In the genomic region with DNA sequence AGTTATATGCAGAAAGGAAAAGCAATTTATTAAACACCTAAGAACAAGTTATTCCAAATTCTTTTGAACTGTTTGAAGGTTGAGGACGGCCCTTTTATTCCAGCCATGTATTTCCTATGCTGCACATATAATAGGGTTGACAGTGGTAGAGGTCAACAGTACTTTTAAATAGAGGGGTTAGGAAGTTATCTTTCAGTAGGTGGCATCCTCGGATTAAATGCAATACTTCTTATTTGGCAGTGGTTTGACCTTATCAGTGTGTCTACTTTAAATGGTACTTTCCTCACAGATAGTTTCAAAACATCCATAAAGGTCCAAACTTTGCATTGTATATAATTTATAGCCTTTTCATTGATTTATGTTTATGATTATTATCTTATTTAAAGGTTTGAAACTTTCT, we compare ENCODE assay signal across 1 cellular context.
TF ChIP-seq lines count a peak whose summit lies in the region.

No MANE protein-coding gene starts in this region.

TF ChIP-seq in HepG2, 621 proteins besides CTCF, POLR2A, EP300 and RAD21 (continued from another document):
- TF ChIP-seq, protein P1, sequence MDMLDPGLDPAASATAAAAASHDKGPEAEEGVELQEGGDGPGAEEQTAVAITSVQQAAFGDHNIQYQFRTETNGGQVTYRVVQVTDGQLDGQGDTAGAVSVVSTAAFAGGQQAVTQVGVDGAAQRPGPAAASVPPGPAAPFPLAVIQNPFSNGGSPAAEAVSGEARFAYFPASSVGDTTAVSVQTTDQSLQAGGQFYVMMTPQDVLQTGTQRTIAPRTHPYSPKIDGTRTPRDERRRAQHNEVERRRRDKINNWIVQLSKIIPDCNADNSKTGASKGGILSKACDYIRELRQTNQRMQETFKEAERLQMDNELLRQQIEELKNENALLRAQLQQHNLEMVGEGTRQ (IDR thresholded peaks at IDR 0.05; ENCODE audit: low read depth, low read length): no peak
- TF ChIP-seq, protein P1 (CRISPR knock-in tag; IDR thresholded peaks at IDR 0.05; ENCODE audit: borderline replicate concordance): no peak
- TF ChIP-seq MATR3 (CRISPR knock-in tag; IDR thresholded peaks at IDR 0.05): no peak
- TF ChIP-seq ZNF83 (CRISPR knock-in tag; IDR thresholded peaks at IDR 0.05; ENCODE audit: borderline replicate concordance): no peak
- TF ChIP-seq MYC (CRISPR knock-in tag; IDR thresholded peaks at IDR 0.05; ENCODE audit: borderline replicate concordance): no peak
- no peak for TF ChIP-seq MXI1 (IDR thresholded peaks at IDR 0.05; ENCODE audit: borderline replicate concordance, low read depth, low read length)
- TF ChIP-seq MZF1 (CRISPR knock-in tag; IDR thresholded peaks at IDR 0.05; ENCODE audit: borderline replicate concordance): no peak
- TF ChIP-seq ZNF317 (CRISPR knock-in tag; IDR thresholded peaks at IDR 0.05): no peak
- no peak for TF ChIP-seq MEIS2 (CRISPR knock-in tag; IDR thresholded peaks at IDR 0.05)
- TF ChIP-seq CREBL2 (CRISPR knock-in tag; IDR thresholded peaks at IDR 0.05; ENCODE audit: borderline replicate concordance): no peak
- TF ChIP-seq CCAR2 (optimal IDR thresholded peaks at IDR 0.05; ENCODE audit: low read depth, low read length): no peak
- TF ChIP-seq BRD4 (CRISPR knock-in tag; IDR thresholded peaks at IDR 0.05): no peak
TF ChIP-seq in HepG2: peak in this region for 0.
